In genomic region chr3:151452814-151453213, GRCh38 we compare ENCODE assay signal across 14 cellular contexts. TPM values are rescaled to one million over a fixed set of nuclear protein-coding genes. Genes with fewer than 3 reads are reported as not detected.
DNase-seq lines count a peak whose midpoint lies in the region; ATAC-seq and TF ChIP-seq lines count a peak whose summit lies in the region.
"Had no signal": no experiment of that assay in that cellular context is flagged by ENCODE, and none has a peak within 500 bp of the region (broad histone marks: within the 10 kb centered on the region; RNA-seq: fewer than 3 reads in every experiment).

No MANE protein-coding gene starts in this region.

- H3K4me1 ChIP-seq in trophoblast cell (ENCODE audit: control insufficient read depth in 1 of 2, insufficient read depth in 2 of 2, low read length in 2 of 2), result no peaks in the 10 kb centered on the region

- no peaks in the 10 kb centered on the region for H3K27me3 ChIP-seq in trophoblast cell (ENCODE audit: insufficient read depth, low read length)

- H3K36me3 Mint-ChIP-seq in WTC11, result no peaks in the 10 kb centered on the region
- peaks cover 1% of the 10 kb centered on the region for H3K36me3 Mint-ChIP-seq in osteocyte (ENCODE audit: unreplicated experiment)
- H3K36me3 Mint-ChIP-seq: CD4-positive, alpha-beta memory T cell had no signal

- ATAC-seq in WTC11 (peak; percentile 80), left colon (peak; percentile 78)
- ATAC-seq: HepG2 had no signal

- H3K4me2 ChIP-seq in trophoblast cell (ENCODE audit: low read length), result no peak overlapping the region

- H3K9me3 Mint-ChIP-seq in WTC11, result no peaks in the 10 kb centered on the region
- no peaks in the 10 kb centered on the region for H3K9me3 Mint-ChIP-seq in osteocyte (ENCODE audit: unreplicated experiment)
- H3K9me3 Mint-ChIP-seq: CD4-positive, alpha-beta memory T cell; H9; IgD-negative memory B cell had no signal

- no peaks in the 10 kb centered on the region for H3K79me1 ChIP-seq in trophoblast cell (ENCODE audit: low read length)

- no peak overlapping the region for H4K8ac ChIP-seq in trophoblast cell (ENCODE audit: low read depth, low read length)

- H3K9me3 ChIP-seq in trophoblast cell (ENCODE audit: insufficient read depth, low read depth, low read length), result no peaks in the 10 kb centered on the region

- H3K23ac ChIP-seq in trophoblast cell (ENCODE audit: low read length), result peak overlapping the region; percentile 93

- H4K12ac ChIP-seq in trophoblast cell (ENCODE audit: low read depth, low read length), result no peak overlapping the region

- H3K4ac ChIP-seq in trophoblast cell (ENCODE audit: low read depth, low read length), result no peak overlapping the region

- H3K4me1 Mint-ChIP-seq in WTC11 (peaks cover 10% of the 10 kb centered on the region), osteocyte (ENCODE audit: unreplicated experiment) (no peaks in the 10 kb centered on the region)

- POLR2A ChIA-PET in WTC11 (lab: Charles Lee), result no interaction called here

- intact Hi-C loops in left colon (cut with DNase I, micrococcal nuclease), result no loop called here

- H3K27ac Mint-ChIP-seq in WTC11, result no peak overlapping the region; the same call in 1 of the 2 replicates
- no peak overlapping the region for H3K27ac Mint-ChIP-seq in osteocyte (ENCODE audit: unreplicated experiment)
- H3K27ac Mint-ChIP-seq: CD4-positive, alpha-beta memory T cell; IgD-negative memory B cell had no signal

- CTCF ChIA-PET in WTC11 (lab: Charles Lee), result no interaction called here

- H3K79me2 ChIP-seq in trophoblast cell (ENCODE audit: control insufficient read depth, insufficient read depth, low read length, poor library complexity), result no peaks in the 10 kb centered on the region

- no peak overlapping the region for H2BK5ac ChIP-seq in trophoblast cell (ENCODE audit: low read depth, low read length, poor library complexity)

- no peak overlapping the region for H2BK12ac ChIP-seq in trophoblast cell (ENCODE audit: low read length)

- H3K27ac ChIP-seq in trophoblast cell (ENCODE audit: low read depth, low read length), result no peak overlapping the region
- H3K27ac ChIP-seq: C4-2B had no signal

- H2AFZ ChIP-seq in trophoblast cell (ENCODE audit: insufficient read depth, low read length, poor library complexity), result no peak overlapping the region

- H3K36me3 ChIP-seq in trophoblast cell (ENCODE audit: control insufficient read depth in 1 of 2, insufficient read depth in 2 of 2, low read length in 2 of 2), result no peaks in the 10 kb centered on the region

- no peak overlapping the region for H3K18ac ChIP-seq in trophoblast cell (ENCODE audit: low read length)

- no peak overlapping the region for H3K9ac ChIP-seq in trophoblast cell (ENCODE audit: low read length)

- H2BK120ac ChIP-seq in trophoblast cell (ENCODE audit: insufficient read depth, low read length, poor library complexity), result no peak overlapping the region

- WGBS in trophoblast cell (ENCODE audit: extremely low coverage, insufficient coverage, insufficient read length), result no CpG with 5 or more reads among the region's 2 CpGs

- DNase-seq in WTC11 (ENCODE audit: low spot score) (no peak), left colon (peak in 1 of 2 donors; percentile 12), trophoblast cell (no peak), NCI-H2107 (lab: John Stamatoyannopoulos, UW) (no peak), osteocyte (ENCODE audit: extremely low spot score, unreplicated experiment) (no peak), NCI-H2227 (lab: John Stamatoyannopoulos, UW; ENCODE audit: unreplicated experiment) (no peak)
- DNase-seq: AML-193; CD4-positive, alpha-beta memory T cell; DMS79 treated with DMSO at 0.1 percent for 48 hours; GF-D8; H9 had no signal

- TF ChIP-seq CTCF in WTC11 (IDR thresholded peaks at IDR 0.05), result no peak
- TF ChIP-seq CTCF in osteocyte (IDR thresholded peaks at IDR 0.05), result no peak

- no peak overlapping the region for H2AK5ac ChIP-seq in trophoblast cell (ENCODE audit: low read length)

- no peak overlapping the region for H3K4me3 Mint-ChIP-seq in WTC11
- no peak overlapping the region for H3K4me3 Mint-ChIP-seq in osteocyte (ENCODE audit: unreplicated experiment)
- H3K4me3 Mint-ChIP-seq: CD4-positive, alpha-beta memory T cell; H9 had no signal

- no peak overlapping the region for H3K4me3 ChIP-seq in trophoblast cell (ENCODE audit: low read depth, low read length)

- H4K91ac ChIP-seq in trophoblast cell (ENCODE audit: low read depth, low read length), result no peak overlapping the region

- no peak overlapping the region for H3K14ac ChIP-seq in trophoblast cell (ENCODE audit: low read length)

- H3K27me3 Mint-ChIP-seq in WTC11 (ENCODE audit: low read depth) (no peaks in the 10 kb centered on the region), osteocyte (ENCODE audit: unreplicated experiment) (peaks cover 8% of the 10 kb centered on the region)

TF ChIP-seq in WTC11, 78 proteins besides CTCF, POLR2A, EP300 and RAD21 (continues in another document):
- TF ChIP-seq ATF2 (CRISPR knock-in tag; IDR thresholded peaks at IDR 0.05; ENCODE audit: borderline replicate concordance, low read depth) (no peak), ZNF281 (CRISPR knock-in tag; IDR thresholded peaks at IDR 0.05) (no peak), ZNF317 (CRISPR knock-in tag; IDR thresholded peaks at IDR 0.05; ENCODE audit: borderline replicate concordance, low read depth) (no peak), NFYB (CRISPR knock-in tag; conservative IDR thresholded peaks at IDR 0.05; ENCODE audit: low read depth) (no peak), E2F4 (CRISPR knock-in tag; IDR thresholded peaks at IDR 0.05; ENCODE audit: borderline replicate concordance, low read depth) (no peak), FOXP1 (CRISPR knock-in tag; IDR thresholded peaks at IDR 0.05; ENCODE audit: borderline replicate concordance) (no peak), NR1H2 (CRISPR knock-in tag; IDR thresholded peaks at IDR 0.05) (no peak), ZNF232 (CRISPR knock-in tag; IDR thresholded peaks at IDR 0.05) (no peak), ATF3 (CRISPR knock-in tag; conservative IDR thresholded peaks at IDR 0.05) (no peak), OVOL2 (CRISPR knock-in tag; IDR thresholded peaks at IDR 0.05; ENCODE audit: borderline replicate concordance) (no peak), PREB (CRISPR knock-in tag; IDR thresholded peaks at IDR 0.05; ENCODE audit: borderline replicate concordance) (no peak), ESRRA (CRISPR knock-in tag; IDR thresholded peaks at IDR 0.05; ENCODE audit: borderline replicate concordance) (no peak), TEAD1 (CRISPR knock-in tag; IDR thresholded peaks at IDR 0.05) (no peak), TCF7 (CRISPR knock-in tag; IDR thresholded peaks at IDR 0.05; ENCODE audit: low read depth) (no peak)

RNA-seq across cellular contexts. Expression of gene IGSF10, which starts 8.0 kb away (rescaled TPM):
- total RNA-seq in WTC11 (2021), result 0.60 to 0.70 TPM (median 0.66 TPM) in 3 replicates
- total RNA-seq in left colon, result 1 to 10 TPM in 1 of 2 donors, under 1 TPM in 1; 0.89 to 1.8 TPM
- 0.07 and 0.08 TPM in 2 replicates for polyA plus RNA-seq in trophoblast cell (2013)
- 1.2 and 1.4 TPM in 2 replicates for total RNA-seq in osteocyte
- total RNA-seq: CD4-positive, alpha-beta memory T cell; HepG2 had no signal
- polyA plus RNA-seq: CD4-positive, alpha-beta memory T cell; IgD-negative memory B cell had no signal
